In the genomic region with DNA sequence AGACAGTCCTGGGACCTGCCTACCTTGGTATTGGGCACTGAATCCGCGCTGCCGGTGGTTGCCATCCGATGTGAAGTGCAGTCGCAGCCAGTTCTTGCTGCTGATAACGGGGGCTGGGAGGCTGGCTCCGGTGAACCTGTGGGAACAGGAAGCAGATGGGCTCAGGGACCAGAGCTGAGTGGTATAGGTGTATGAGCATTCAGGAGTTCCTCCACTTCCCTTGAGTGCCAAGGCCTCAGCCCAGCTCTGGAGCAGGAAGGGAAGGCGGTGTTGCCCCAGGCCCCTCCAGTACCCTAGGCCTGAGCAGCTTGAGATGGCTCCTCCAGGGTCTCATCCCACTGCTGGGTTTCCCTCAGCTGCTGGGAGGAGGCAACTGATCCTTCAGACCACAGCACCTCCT, we compare ENCODE assay signal across 39 cellular contexts. TPM values are rescaled to one million over a fixed set of nuclear protein-coding genes. Genes with fewer than 3 reads are reported as not detected.
"Had no signal": no experiment of that assay in that cellular context is flagged by ENCODE, and none has a peak within 500 bp of the region (broad histone marks: within the 10 kb centered on the region; RNA-seq: fewer than 3 reads in every experiment).

No MANE protein-coding gene starts in this region.

- H3K4me1 ChIP-seq: adrenal gland, ascending aorta, body of pancreas, breast epithelium had no signal

- H3K27ac ChIP-seq: adrenal gland, ascending aorta, body of pancreas, brain microvascular endothelial cell, breast epithelium, cardiac muscle cell had no signal

- DNase-seq: activated effector memory CD4-positive, alpha-beta T cell treated with anti-CD3 and anti-CD28 coated beads, Interleukin-2, amount 50 U/mL, for 16 hours; activated effector memory CD4-positive, alpha-beta T cell treated with Interleukin-2 at 50 U/mL for 16 hours; activated gamma-delta T cell; activated gamma-delta T cell treated with Interleukin-2 at 50 U/mL for 16 hours; activated naive CD4-positive, alpha-beta T cell; activated naive CD4-positive, alpha-beta T cell treated with anti-CD3 and anti-CD28 coated beads for 36 hours; activated naive CD4-positive, alpha-beta T cell treated with anti-CD3 and anti-CD28 coated beads, Interleukin-2, amount 10 ng/mL, durations not matched to agents 7 days and 5 days; activated naive CD4-positive, alpha-beta T cell treated with anti-CD3 and anti-CD28 coated beads, Interleukin-2, amount 50 U/mL, for 16 hours; activated naive CD4-positive, alpha-beta T cell treated with Interleukin-2 at 50 U/mL for 16 hours; activated naive CD8-positive, alpha-beta T cell treated with anti-CD3 and anti-CD28 coated beads for 36 hours; activated naive CD8-positive, alpha-beta T cell treated with anti-CD3 and anti-CD28 coated beads, Interleukin-2, amount 10 ng/mL, durations not matched to agents 7 days and 5 days; activated naive CD8-positive, alpha-beta T cell treated with anti-CD3 and anti-CD28 coated beads, Interleukin-2, amount 50 U/mL, for 24 hours; activated T-cell treated with anti-CD3 and anti-CD28 coated beads, Interleukin-2, amount 50 U/mL, for 1 hour; activated T-cell treated with anti-CD3 and anti-CD28 coated beads, Interleukin-2, amount 50 U/mL, for 24 hours; activated T-cell treated with anti-CD3 and anti-CD28 coated beads, Interleukin-2, amount 50 U/mL, for 4 hours; activated T-cell treated with anti-CD3 and anti-CD28 coated beads, Interleukin-2, amount 50 U/mL, for 48 hours; activated T-cell treated with anti-CD3 and anti-CD28 coated beads, Interleukin-2, amount 50 U/mL, for 72 hours; adrenal gland; amniotic stem cell; amygdala; anterior cingulate cortex; body of pancreas; brain microvascular endothelial cell; caudate nucleus; central memory CD4-positive, alpha-beta T cell; cerebellar nuclear complex had no signal

- H3K9me3 Mint-ChIP-seq: activated naive CD4-positive, alpha-beta T cell treated with anti-CD3 and anti-CD28 coated beads for 36 hours; activated naive CD4-positive, alpha-beta T cell treated with anti-CD3 and anti-CD28 coated beads, Interleukin-2, amount 10 ng/mL, durations not matched to agents 7 days and 5 days; activated naive CD4-positive, alpha-beta T cell treated with anti-CD3 and anti-CD28 coated beads, Interleukin-2, amount 50 U/mL, for 24 hours; activated naive CD4-positive, alpha-beta T cell treated with anti-CD3 and anti-CD28 coated beads, Interleukin-2, amount 50 U/mL, for 72 hours; activated naive CD8-positive, alpha-beta T cell treated with anti-CD3 and anti-CD28 coated beads for 36 hours; activated naive CD8-positive, alpha-beta T cell treated with anti-CD3 and anti-CD28 coated beads, Interleukin-2, amount 10 ng/mL, durations not matched to agents 7 days and 5 days; activated naive CD8-positive, alpha-beta T cell treated with anti-CD3 and anti-CD28 coated beads, Interleukin-2, amount 50 U/mL, for 24 hours; activated T-cell treated with anti-CD3 and anti-CD28 coated beads, Interleukin-2, amount 50 U/mL, for 24 hours; activated T-cell treated with anti-CD3 and anti-CD28 coated beads, Interleukin-2, amount 50 U/mL, for 4 hours; activated T-cell treated with anti-CD3 and anti-CD28 coated beads, Interleukin-2, amount 50 U/mL, for 72 hours; activated T-helper 1 cell treated with anti-CD3 and anti-CD28 coated beads, Interleukin-12 subunit alpha, Interleukin-12 subunit beta, Interleukin-2, Interleukin-4 antibody, amounts not matched to agents 30 ng/mL and 10 ng/mL and 1 ng/mL, durations not matched to agents 14 hours and 24 hours and 36 hours; activated T-helper 17 cell treated with anti-CD3 and anti-CD28 coated beads, Interleukin-2, amount 50 U/mL, for 72 hours; activated T-helper 2 cell treated with anti-CD3 and anti-CD28 coated beads, Interferon-gamma antibody, Interleukin-2, Interleukin-4, amounts not matched to agents 10 μg/mL and 5 μg/mL and 100 μg/mL, durations not matched to agents 14 hours and 24 hours and 36 hours; brain; central memory CD8-positive, alpha-beta T cell had no signal

- ATAC-seq: activated naive CD4-positive, alpha-beta T cell treated with anti-CD3 and anti-CD28 coated beads, Interleukin-2, amount 50 U/mL, for 72 hours; activated naive CD8-positive, alpha-beta T cell treated with anti-CD3 and anti-CD28 coated beads, Interleukin-2, amount 50 U/mL, for 24 hours; activated T-cell treated with anti-CD3 and anti-CD28 coated beads, Interleukin-2, amount 50 U/mL, for 4 hours; activated T-cell treated with anti-CD3 and anti-CD28 coated beads, Interleukin-2, amount 50 U/mL, for 72 hours; activated T-helper 17 cell treated with anti-CD3 and anti-CD28 coated beads, Interleukin-2, amount 50 U/mL, for 72 hours; body of pancreas had no signal

- H3K4me3 ChIP-seq: adrenal gland, ascending aorta, body of pancreas, breast epithelium, cardiac muscle cell had no signal

- H3K27ac Mint-ChIP-seq: activated naive CD4-positive, alpha-beta T cell treated with anti-CD3 and anti-CD28 coated beads for 36 hours; activated naive CD4-positive, alpha-beta T cell treated with anti-CD3 and anti-CD28 coated beads, Interleukin-2, amount 10 ng/mL, durations not matched to agents 7 days and 5 days; activated naive CD4-positive, alpha-beta T cell treated with anti-CD3 and anti-CD28 coated beads, Interleukin-2, amount 50 U/mL, for 24 hours; activated naive CD4-positive, alpha-beta T cell treated with anti-CD3 and anti-CD28 coated beads, Interleukin-2, amount 50 U/mL, for 72 hours; activated naive CD8-positive, alpha-beta T cell; activated naive CD8-positive, alpha-beta T cell treated with anti-CD3 and anti-CD28 coated beads for 36 hours; activated naive CD8-positive, alpha-beta T cell treated with anti-CD3 and anti-CD28 coated beads, Interleukin-2, amount 10 ng/mL, durations not matched to agents 7 days and 5 days; activated naive CD8-positive, alpha-beta T cell treated with anti-CD3 and anti-CD28 coated beads, Interleukin-2, amount 50 U/mL, for 24 hours; activated T-cell treated with anti-CD3 and anti-CD28 coated beads, Interleukin-2, amount 50 U/mL, for 24 hours; activated T-cell treated with anti-CD3 and anti-CD28 coated beads, Interleukin-2, amount 50 U/mL, for 72 hours; activated T-helper 1 cell treated with anti-CD3 and anti-CD28 coated beads, Interleukin-12 subunit alpha, Interleukin-12 subunit beta, Interleukin-2, Interleukin-4 antibody, amounts not matched to agents 30 ng/mL and 10 ng/mL and 1 ng/mL, durations not matched to agents 14 hours and 24 hours and 36 hours; activated T-helper 17 cell treated with anti-CD3 and anti-CD28 coated beads, Interleukin-2, amount 50 U/mL, for 72 hours; activated T-helper 2 cell treated with anti-CD3 and anti-CD28 coated beads, Interferon-gamma antibody, Interleukin-2, Interleukin-4, amounts not matched to agents 10 μg/mL and 5 μg/mL and 100 μg/mL, durations not matched to agents 14 hours and 24 hours and 36 hours had no signal

- H3K4me3 Mint-ChIP-seq: activated naive CD4-positive, alpha-beta T cell treated with anti-CD3 and anti-CD28 coated beads for 36 hours; activated naive CD4-positive, alpha-beta T cell treated with anti-CD3 and anti-CD28 coated beads, Interleukin-2, amount 10 ng/mL, durations not matched to agents 7 days and 5 days; activated naive CD4-positive, alpha-beta T cell treated with anti-CD3 and anti-CD28 coated beads, Interleukin-2, amount 50 U/mL, for 24 hours; activated naive CD8-positive, alpha-beta T cell; activated naive CD8-positive, alpha-beta T cell treated with anti-CD3 and anti-CD28 coated beads for 36 hours; activated naive CD8-positive, alpha-beta T cell treated with anti-CD3 and anti-CD28 coated beads, Interleukin-2, amount 10 ng/mL, durations not matched to agents 7 days and 5 days; activated naive CD8-positive, alpha-beta T cell treated with anti-CD3 and anti-CD28 coated beads, Interleukin-2, amount 50 U/mL, for 24 hours; activated T-cell treated with anti-CD3 and anti-CD28 coated beads, Interleukin-2, amount 50 U/mL, for 24 hours; activated T-cell treated with anti-CD3 and anti-CD28 coated beads, Interleukin-2, amount 50 U/mL, for 4 hours; activated T-cell treated with anti-CD3 and anti-CD28 coated beads, Interleukin-2, amount 50 U/mL, for 72 hours; activated T-helper 1 cell treated with anti-CD3 and anti-CD28 coated beads, Interleukin-12 subunit alpha, Interleukin-12 subunit beta, Interleukin-2, Interleukin-4 antibody, amounts not matched to agents 30 ng/mL and 10 ng/mL and 1 ng/mL, durations not matched to agents 14 hours and 24 hours and 36 hours; activated T-helper 17 cell treated with anti-CD3 and anti-CD28 coated beads, Interleukin-2, amount 50 U/mL, for 72 hours; brain; central memory CD8-positive, alpha-beta T cell had no signal

- H3K4me1 Mint-ChIP-seq: activated naive CD4-positive, alpha-beta T cell treated with anti-CD3 and anti-CD28 coated beads, Interleukin-2, amount 10 ng/mL, durations not matched to agents 7 days and 5 days; activated naive CD4-positive, alpha-beta T cell treated with anti-CD3 and anti-CD28 coated beads, Interleukin-2, amount 50 U/mL, for 24 hours; activated naive CD8-positive, alpha-beta T cell treated with anti-CD3 and anti-CD28 coated beads, Interleukin-2, amount 10 ng/mL, durations not matched to agents 7 days and 5 days; activated T-helper 17 cell treated with anti-CD3 and anti-CD28 coated beads, Interleukin-2, amount 50 U/mL, for 72 hours; central memory CD8-positive, alpha-beta T cell had no signal

- H3K9me3 ChIP-seq: adrenal gland, ascending aorta, body of pancreas, breast epithelium had no signal

- H3K36me3 Mint-ChIP-seq: activated naive CD4-positive, alpha-beta T cell treated with anti-CD3 and anti-CD28 coated beads, Interleukin-2, amount 10 ng/mL, durations not matched to agents 7 days and 5 days; activated naive CD4-positive, alpha-beta T cell treated with anti-CD3 and anti-CD28 coated beads, Interleukin-2, amount 50 U/mL, for 24 hours; activated naive CD4-positive, alpha-beta T cell treated with anti-CD3 and anti-CD28 coated beads, Interleukin-2, amount 50 U/mL, for 72 hours; activated naive CD8-positive, alpha-beta T cell; activated naive CD8-positive, alpha-beta T cell treated with anti-CD3 and anti-CD28 coated beads for 36 hours; activated naive CD8-positive, alpha-beta T cell treated with anti-CD3 and anti-CD28 coated beads, Interleukin-2, amount 10 ng/mL, durations not matched to agents 7 days and 5 days; brain had no signal

- H3K27me3 ChIP-seq: adrenal gland, ascending aorta, body of pancreas, brain microvascular endothelial cell, breast epithelium, cardiac muscle cell had no signal

- H3K36me3 ChIP-seq: adrenal gland, ascending aorta, brain microvascular endothelial cell, breast epithelium, cardiac muscle cell had no signal

RNA-seq across cellular contexts. Expression of a gene that starts 17.0 kb away (rescaled TPM):
- polyA plus RNA-seq: adipose tissue, adrenal gland, aorta, cardiac muscle cell had no signal
